8 cellular contexts compared by ENCODE assay signal in genomic region chr22:36286096-36286957, GRCh38. TPM values are rescaled to one million over a fixed set of nuclear protein-coding genes. Genes with fewer than 3 reads are reported as not detected.
DNase-seq lines count a peak whose midpoint lies in the region; ATAC-seq and TF ChIP-seq lines count a peak whose summit lies in the region.

No MANE protein-coding gene starts in this region.

- no peaks in the 10 kb centered on the region for H3K4me1 ChIP-seq in RWPE2 (ENCODE audit: insufficient read depth, poor library complexity, severe bottlenecking)

- H3K36me3 ChIP-seq in RWPE2 (ENCODE audit: low read depth), result peaks cover 88% of the 10 kb centered on the region

- ATAC-seq in RWPE2 (ENCODE audit: low read depth), result peak; percentile 59
- no peak for ATAC-seq in HG02642 (IDR thresholded peaks at IDR 0.05; ENCODE audit: poor library complexity, unreplicated experiment)

- H3K27ac ChIP-seq in RWPE2 (ENCODE audit: poor library complexity, severe bottlenecking) (no peak overlapping the region), temporal lobe (ENCODE audit: low read depth, low read length) (peak overlapping the region; percentile 50)

- DNase-seq in COR-L47 (lab: John Stamatoyannopoulos, UW) (peak; percentile 66), HuH-7 (ENCODE audit: low spot score) (peak; percentile 99), RWPE2 (ENCODE audit: low spot score) (no peak), foreskin fibroblast (peak; percentile 67 to 92), occipital lobe (lab: John Stamatoyannopoulos, UW) (peak; percentile 72)
- peak; percentile 43 for DNase-seq in activated gamma-delta T cell treated with anti-CD3 and anti-CD28 coated beads, Interleukin-2, amount 50 U/mL, for 16 hours (ENCODE audit: low read depth)

- no peaks in the 10 kb centered on the region for H3K9me3 ChIP-seq in RWPE2 (ENCODE audit: severe bottlenecking)

- no peaks in the 10 kb centered on the region for H3K27me3 ChIP-seq in RWPE2 (ENCODE audit: insufficient read depth, poor library complexity, severe bottlenecking)

- TF ChIP-seq CTCF in RWPE2 (IDR thresholded peaks at IDR 0.05; ENCODE audit: poor library complexity, severe bottlenecking) (peak; percentile 79), foreskin fibroblast (IDR thresholded peaks at IDR 0.05; ENCODE audit: low read depth, low read length) (peak; percentile 99)

- no peak overlapping the region for H3K4me3 ChIP-seq in RWPE2 (ENCODE audit: severe bottlenecking)
- H3K4me3 ChIP-seq in foreskin fibroblast (ENCODE audit: low read depth in 1 of 2, low read length in 2 of 2), result no peak overlapping the region

RNA-seq across cellular contexts. Expression of gene APOL1, which starts 33.4 kb away (rescaled TPM):
- total RNA-seq in occipital lobe (1.4 TPM), temporal lobe (0.74 TPM)

RNA-seq across cellular contexts. Expression of gene APOL2, which starts 47.0 kb away (rescaled TPM):
- total RNA-seq in occipital lobe, result 7.0 TPM
- total RNA-seq in temporal lobe, result 6.1 TPM
